Comparison of ENCODE assay signal across 25 cellular contexts in the genomic region with DNA sequence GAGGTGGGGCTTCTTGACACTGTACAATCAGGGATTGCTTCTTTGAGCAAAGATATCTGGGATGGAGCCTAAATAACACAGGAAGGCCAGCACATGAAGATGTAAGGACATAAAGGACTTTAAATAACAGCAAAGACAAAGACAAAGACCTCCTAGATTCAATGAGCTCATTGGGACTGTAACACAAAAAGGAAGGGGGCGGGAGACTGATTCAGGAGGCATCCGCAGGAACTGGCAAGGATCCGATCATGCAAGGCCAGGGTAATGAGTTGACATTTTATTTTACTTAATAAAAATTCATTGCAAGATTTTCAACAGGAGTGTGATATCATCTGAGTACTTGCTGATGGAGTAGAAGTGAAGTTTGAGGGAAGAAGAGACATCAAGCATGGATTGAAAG.
"Had no signal": no experiment of that assay in that cellular context is flagged by ENCODE, and none has a peak within 500 bp of the region (broad histone marks: within the 10 kb centered on the region; RNA-seq: fewer than 3 reads in every experiment).

No MANE protein-coding gene starts in this region.

- H3K4me3 Mint-ChIP-seq: activated CD4-positive, alpha-beta memory T cell treated with anti-CD3 and anti-CD28 coated beads, Interleukin-2, amount 10 ng/mL, durations not matched to agents 7 days and 5 days; activated CD4-positive, alpha-beta T cell treated with anti-CD3 and anti-CD28 coated beads, Interleukin-2, amount 10 ng/mL, durations not matched to agents 7 days and 5 days; activated naive CD4-positive, alpha-beta T cell treated with anti-CD3 and anti-CD28 coated beads, Interleukin-2, amount 50 U/mL, for 24 hours; activated naive CD8-positive, alpha-beta T cell treated with anti-CD3 and anti-CD28 coated beads, Interleukin-2, amount 50 U/mL, for 24 hours; activated T-cell treated with anti-CD3 and anti-CD28 coated beads, Interleukin-2, amount 50 U/mL, for 4 hours; mesothelial cell of epicardium; naive B cell; nephron progenitor cell; WTC11 had no signal

- ATAC-seq: activated naive CD8-positive, alpha-beta T cell treated with anti-CD3 and anti-CD28 coated beads, Interleukin-2, amount 50 U/mL, for 24 hours; activated T-cell treated with anti-CD3 and anti-CD28 coated beads, Interleukin-2, amount 50 U/mL, for 4 hours; pancreas; WTC11 had no signal

- H3K27ac Mint-ChIP-seq: activated CD4-positive, alpha-beta memory T cell treated with anti-CD3 and anti-CD28 coated beads, Interleukin-2, amount 10 ng/mL, durations not matched to agents 7 days and 5 days; activated CD4-positive, alpha-beta T cell treated with anti-CD3 and anti-CD28 coated beads, Interleukin-2, amount 10 ng/mL, durations not matched to agents 7 days and 5 days; activated naive CD4-positive, alpha-beta T cell treated with anti-CD3 and anti-CD28 coated beads, Interleukin-2, amount 50 U/mL, for 24 hours; activated naive CD8-positive, alpha-beta T cell treated with anti-CD3 and anti-CD28 coated beads, Interleukin-2, amount 50 U/mL, for 24 hours; activated T-helper 2 cell treated with anti-CD3 and anti-CD28 coated beads, Interferon-gamma antibody, Interleukin-2, Interleukin-4, amounts not matched to agents 10 μg/mL and 5 μg/mL and 100 μg/mL, durations not matched to agents 14 hours and 24 hours and 36 hours; mesothelial cell of epicardium; naive B cell; nephron progenitor cell; WTC11 had no signal

- H3K9me3 ChIP-seq: pancreas, prostate gland, tibial nerve had no signal

- H3K4me1 ChIP-seq: pancreas, prostate gland had no signal

- H3K27me3 ChIP-seq: pancreas, tibial nerve had no signal

- DNase-seq: activated CD4-positive, alpha-beta memory T cell treated with anti-CD3 and anti-CD28 coated beads, Interleukin-2, amount 10 ng/mL, durations not matched to agents 7 days and 5 days; activated CD4-positive, alpha-beta T cell treated with anti-CD3 and anti-CD28 coated beads for 1 hour; activated CD4-positive, alpha-beta T cell treated with anti-CD3 and anti-CD28 coated beads, Interleukin-2, amount 10 ng/mL, durations not matched to agents 7 days and 5 days; activated CD8-positive, alpha-beta memory T cell treated with anti-CD3 and anti-CD28 coated beads, Interleukin-2, amount 50 U/mL, for 48 hours; activated naive CD8-positive, alpha-beta T cell treated with anti-CD3 and anti-CD28 coated beads, Interleukin-2, amount 50 U/mL, for 24 hours; activated T-cell treated with anti-CD3 and anti-CD28 coated beads, Interleukin-2, amount 50 U/mL, for 4 hours; amygdala; central memory CD4-positive, alpha-beta T cell; foreskin melanocyte; naive B cell; nephron progenitor cell; nucleus accumbens; pancreas; retina; stimulated activated CD4-positive, alpha-beta T cell treated with anti-CD3 and anti-CD28 coated beads, Interleukin-15, amount 100 ng/mL, for 24 hours; stimulated activated CD4-positive, alpha-beta T cell treated with anti-CD3 and anti-CD28 coated beads, Interleukin-2, amount 100 ng/mL, for 24 hours; stimulated activated naive CD4-positive, alpha-beta T cell; T-helper 2 cell had no signal

- H3K9me3 Mint-ChIP-seq: activated CD4-positive, alpha-beta memory T cell treated with anti-CD3 and anti-CD28 coated beads, Interleukin-2, amount 10 ng/mL, durations not matched to agents 7 days and 5 days; activated CD4-positive, alpha-beta T cell treated with anti-CD3 and anti-CD28 coated beads, Interleukin-2, amount 10 ng/mL, durations not matched to agents 7 days and 5 days; activated naive CD4-positive, alpha-beta T cell treated with anti-CD3 and anti-CD28 coated beads, Interleukin-2, amount 50 U/mL, for 24 hours; activated naive CD8-positive, alpha-beta T cell treated with anti-CD3 and anti-CD28 coated beads, Interleukin-2, amount 50 U/mL, for 24 hours; activated T-cell treated with anti-CD3 and anti-CD28 coated beads, Interleukin-2, amount 50 U/mL, for 4 hours; activated T-helper 2 cell treated with anti-CD3 and anti-CD28 coated beads, Interferon-gamma antibody, Interleukin-2, Interleukin-4, amounts not matched to agents 10 μg/mL and 5 μg/mL and 100 μg/mL, durations not matched to agents 14 hours and 24 hours and 36 hours; mesothelial cell of epicardium; nephron progenitor cell; WTC11 had no signal

- H3K4me1 Mint-ChIP-seq: activated CD4-positive, alpha-beta memory T cell treated with anti-CD3 and anti-CD28 coated beads, Interleukin-2, amount 10 ng/mL, durations not matched to agents 7 days and 5 days; activated CD4-positive, alpha-beta T cell treated with anti-CD3 and anti-CD28 coated beads, Interleukin-2, amount 10 ng/mL, durations not matched to agents 7 days and 5 days; activated naive CD4-positive, alpha-beta T cell treated with anti-CD3 and anti-CD28 coated beads, Interleukin-2, amount 50 U/mL, for 24 hours; activated naive CD8-positive, alpha-beta T cell treated with anti-CD3 and anti-CD28 coated beads, Interleukin-2, amount 50 U/mL, for 24 hours; naive B cell had no signal

- H3K27ac ChIP-seq: pancreas, prostate gland, tibial nerve had no signal

- H3K4me3 ChIP-seq: pancreas, prostate gland, smooth muscle cell, tibial nerve had no signal

- H3K27me3 Mint-ChIP-seq: activated naive CD8-positive, alpha-beta T cell treated with anti-CD3 and anti-CD28 coated beads, Interleukin-2, amount 50 U/mL, for 24 hours had no signal

- H3K36me3 Mint-ChIP-seq: activated naive CD4-positive, alpha-beta T cell treated with anti-CD3 and anti-CD28 coated beads, Interleukin-2, amount 50 U/mL, for 24 hours; mesothelial cell of epicardium; naive B cell; WTC11 had no signal
